Comparison of ENCODE assay signal across 8 cellular contexts in the genomic region with DNA sequence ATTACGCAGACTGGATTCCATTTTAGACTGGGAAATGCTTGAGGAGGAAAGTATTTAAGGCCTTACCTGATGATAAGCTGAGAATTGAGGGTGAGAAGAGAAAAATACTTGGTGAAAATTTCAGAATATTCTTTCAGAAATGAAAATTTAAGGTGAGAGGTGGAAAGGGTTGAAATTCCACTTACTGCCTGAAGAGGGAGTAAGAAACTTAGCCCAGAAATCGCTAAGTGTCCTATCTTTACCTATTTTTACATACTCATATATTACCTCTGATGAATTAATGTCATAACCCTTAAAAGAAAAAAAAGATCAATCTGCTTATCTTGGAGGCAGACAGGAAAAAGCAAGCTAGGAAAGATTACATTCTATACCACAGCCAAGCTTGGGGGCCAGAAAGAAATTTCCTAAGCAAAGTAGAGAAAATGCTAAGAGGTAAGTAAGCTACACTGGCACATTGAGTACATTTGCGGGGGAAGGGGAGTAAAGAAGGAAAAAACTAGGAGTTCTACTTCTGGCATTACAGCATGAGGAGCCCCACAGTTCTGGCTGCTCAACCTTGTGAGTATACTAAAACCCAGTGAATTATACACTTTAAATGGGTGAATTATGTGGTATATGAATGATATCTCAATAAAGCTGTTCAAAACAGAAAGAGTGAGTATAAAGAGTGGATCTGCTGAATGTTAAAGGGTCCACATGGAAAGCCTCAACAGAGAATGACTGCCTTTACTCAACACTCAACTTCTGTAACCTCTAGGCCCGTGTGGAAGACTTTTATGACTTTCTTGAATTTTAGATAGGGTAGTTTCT. TPM values are rescaled to one million over a fixed set of nuclear protein-coding genes. Genes with fewer than 3 reads are reported as not detected.
DNase-seq lines count a peak whose midpoint lies in the region; ATAC-seq and TF ChIP-seq lines count a peak whose summit lies in the region.

No MANE protein-coding gene starts in this region.

- no peak overlapping the region for H3K27ac ChIP-seq in right lobe of liver

- H3K4me1 ChIP-seq in right lobe of liver, result no peaks in the 10 kb centered on the region

- DNase-seq in AG20443 (ENCODE audit: low spot score) (peak; percentile 29), amniotic epithelial cell (ENCODE audit: low read depth) (peak; percentile 26), right lobe of liver (no peak)
- DNase-seq in activated CD4-positive, alpha-beta T cell treated with anti-CD3 and anti-CD28 coated beads for 4 hours, result no peak

- TF ChIP-seq POLR2A in right lobe of liver (IDR thresholded peaks at IDR 0.05), result no peak

- H3K27me3 ChIP-seq in right lobe of liver, result no peaks in the 10 kb centered on the region

- ATAC-seq in GM18502 (IDR thresholded peaks at IDR 0.05; ENCODE audit: poor library complexity, unreplicated experiment), result peak; percentile 75
- ATAC-seq in HG03565 (IDR thresholded peaks at IDR 0.05; ENCODE audit: unreplicated experiment), result peak; percentile 68
- peak; percentile 66 to 74 (median 70) for ATAC-seq in right lobe of liver
- ATAC-seq in GM21717 (IDR thresholded peaks at IDR 0.05; ENCODE audit: unreplicated experiment), result no peak
- ATAC-seq in HG02610 (IDR thresholded peaks at IDR 0.05; ENCODE audit: unreplicated experiment), result no peak

- peak; percentile 67 to 83 (median 81) for TF ChIP-seq CTCF in right lobe of liver (IDR thresholded peaks at IDR 0.05)

- 71% methylated on average over 4 of the region's 4 CpGs for WGBS in right lobe of liver (ENCODE audit: insufficient coverage, low coverage, low lambda C conversion rate, missing lambda C conversion rate)

- H3K4me3 ChIP-seq in right lobe of liver, result no peak overlapping the region

- H3K36me3 ChIP-seq in right lobe of liver, result peaks cover 0 to 52% (median 11%) of the 10 kb centered on the region in 4 donors

- no peaks in the 10 kb centered on the region for H3K9me3 ChIP-seq in right lobe of liver

- intact Hi-C loops in right lobe of liver (cut with DNase I), result loop anchor here in 1 of 2 donors (10.0 kb wide), 1 partner anchor 125 kb away; no protein-coding TSS in a partner anchor

RNA-seq across cellular contexts. Expression of a gene that starts 33.8 kb away (rescaled TPM):
- total RNA-seq in right lobe of liver, result 10 to 100 TPM in 3 of 6 experiments, 1 to 10 TPM in 3; 8.1 to 14.4 (median 10.2) TPM

RNA-seq across cellular contexts. Expression of a gene that starts 34.2 kb away (rescaled TPM):
- total RNA-seq in right lobe of liver, result 10 to 100 TPM in 1 of 6 experiments, 1 to 10 TPM in 5; 6.0 to 15.6 (median 6.5) TPM

Comparison
In these comparisons a context has a peak if more than half of its experiments do, and no peak if none do; other contexts are left out.
1. DNase-seq: peak in AG20443 (single experiment) and amniotic epithelial cell (single experiment); none in right lobe of liver (0 of 3) and activated CD4-positive, alpha-beta T cell treated with anti-CD3 and anti-CD28 coated beads for 4 hours (0 of 2).
2. ATAC-seq: peak in GM18502 (single experiment), HG03565 (single experiment) and right lobe of liver (4 of 4); none in GM21717 (single experiment) and HG02610 (single experiment).